8 cellular contexts compared by ENCODE assay signal in the genomic region with DNA sequence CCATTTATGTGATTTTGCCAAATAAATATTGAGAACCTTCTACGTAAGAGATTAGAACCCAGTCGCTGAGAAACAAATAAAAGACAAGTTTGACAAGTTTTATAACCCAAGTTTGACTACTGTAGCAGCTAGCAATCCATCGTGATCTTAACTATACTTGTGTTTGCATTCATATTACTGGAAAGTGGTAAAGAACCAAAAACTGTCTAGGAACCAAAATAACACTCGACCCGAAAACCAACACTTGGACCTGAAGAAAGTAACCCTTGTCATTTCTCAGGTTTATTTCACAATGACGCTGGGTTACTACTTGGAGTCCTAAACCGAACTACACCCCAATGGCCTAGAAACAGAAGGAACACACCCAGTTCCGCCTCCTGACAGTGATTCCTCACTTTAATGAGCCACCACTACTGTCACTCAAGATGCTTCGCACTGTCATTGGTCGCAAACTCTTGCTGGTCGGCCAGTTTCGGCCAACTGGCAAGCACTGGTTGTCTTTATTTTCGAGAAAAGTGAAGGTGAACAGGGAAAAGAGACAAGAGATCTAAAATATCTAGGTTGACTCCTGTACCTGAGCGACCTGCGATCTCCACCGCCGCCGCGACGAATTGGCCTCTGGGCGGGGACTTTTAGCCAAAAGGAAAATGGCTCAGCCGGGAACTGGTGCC.
DNase-seq lines count a peak whose midpoint lies in the region; ATAC-seq lines count a peak whose summit lies in the region.

No MANE protein-coding gene starts in this region.

- peak overlapping the region; percentile 97 to 100 (median 99) for H3K27ac ChIP-seq in BLaER1 treated with 17β-estradiol and CSF1 and Interleukin-3, amounts not matched to agents 10 nM and 100 nM

- H3K4me3 ChIP-seq in BLaER1 treated with 17β-estradiol and CSF1 and Interleukin-3, amounts not matched to agents 10 nM and 100 nM, result peak overlapping the region; percentile 72 to 96 (median 84)

- H3K9ac ChIP-seq in BLaER1 treated with 17β-estradiol and CSF1 and Interleukin-3, amounts not matched to agents 10 nM and 100 nM, result peak overlapping the region; percentile 95 to 100 (median 99)

- peak overlapping the region; percentile 74 to 96 (median 83); a peak in 21 of 22 replicates for H3K4me2 ChIP-seq in BLaER1 treated with 17β-estradiol and CSF1 and Interleukin-3, amounts not matched to agents 10 nM and 100 nM

- H3K27me3 ChIP-seq in BLaER1 treated with 17β-estradiol and CSF1 and Interleukin-3, amounts not matched to agents 10 nM and 100 nM, result no peaks in the 10 kb centered on the region

- peaks cover 3 to 11% (median 6%) of the 10 kb centered on the region in 11 experiments; a peak in 12 of 22 replicates for H3K9me3 ChIP-seq in BLaER1 treated with 17β-estradiol and CSF1 and Interleukin-3, amounts not matched to agents 10 nM and 100 nM (replicated peaks in 1 of 11)

- H3K36me3 ChIP-seq in BLaER1 treated with 17β-estradiol and CSF1 and Interleukin-3, amounts not matched to agents 10 nM and 100 nM, result peaks cover 0 to 12% (median 7%) of the 10 kb centered on the region in 11 experiments; a peak in 7 of 22 replicates

- H4K20me1 ChIP-seq in BLaER1 treated with 17β-estradiol and CSF1 and Interleukin-3, amounts not matched to agents 10 nM and 100 nM, result peaks cover 0 to 1% (median 0%) of the 10 kb centered on the region in 11 experiments; a peak in 3 of 22 replicates

- H3K4me1 ChIP-seq in BLaER1 treated with 17β-estradiol and CSF1 and Interleukin-3, amounts not matched to agents 10 nM and 100 nM, result peaks cover 10 to 37% (median 28%) of the 10 kb centered on the region in 10 experiments

- peak; percentile 96 for DNase-seq in NCI-H748 (lab: John Stamatoyannopoulos, UW; ENCODE audit: unreplicated experiment)
- peak; percentile 50 to 77 for DNase-seq in activated CD4-positive, alpha-beta T cell treated with anti-CD3 and anti-CD28 coated beads, Interleukin-2, amount 50 U/mL, for 24 hours (ENCODE audit: low read depth in 1 of 2, low spot score in 1 of 2)
- DNase-seq in dedifferentiated amniotic fluid mesenchymal stem cell (ENCODE audit: extremely low spot score), result peak; percentile 94
- peak; percentile 95 for DNase-seq in left kidney (ENCODE audit: low read depth, low spot score)
- peak; percentile 78 for DNase-seq in stimulated activated CD4-positive, alpha-beta T cell treated with anti-CD3 and anti-CD28 coated beads, Interleukin-1b, Interleukin-23, amount 100 ng/mL, for 48 hours

- peak; percentile 98 for ATAC-seq in GM19397 (IDR thresholded peaks at IDR 0.05; ENCODE audit: unreplicated experiment)
- peak; percentile 100 for ATAC-seq in HG03558 (IDR thresholded peaks at IDR 0.05; ENCODE audit: extremely low read depth, unreplicated experiment)

Comparison
In these comparisons a context has a peak if more than half of its experiments do, and no peak if none do; other contexts are left out.
1. Peak in every context shown above with its lines: DNase-seq, ATAC-seq, H3K4me3 ChIP-seq and H3K27ac ChIP-seq.